ENCODE assay signal across 16 cellular contexts in the genomic region with DNA sequence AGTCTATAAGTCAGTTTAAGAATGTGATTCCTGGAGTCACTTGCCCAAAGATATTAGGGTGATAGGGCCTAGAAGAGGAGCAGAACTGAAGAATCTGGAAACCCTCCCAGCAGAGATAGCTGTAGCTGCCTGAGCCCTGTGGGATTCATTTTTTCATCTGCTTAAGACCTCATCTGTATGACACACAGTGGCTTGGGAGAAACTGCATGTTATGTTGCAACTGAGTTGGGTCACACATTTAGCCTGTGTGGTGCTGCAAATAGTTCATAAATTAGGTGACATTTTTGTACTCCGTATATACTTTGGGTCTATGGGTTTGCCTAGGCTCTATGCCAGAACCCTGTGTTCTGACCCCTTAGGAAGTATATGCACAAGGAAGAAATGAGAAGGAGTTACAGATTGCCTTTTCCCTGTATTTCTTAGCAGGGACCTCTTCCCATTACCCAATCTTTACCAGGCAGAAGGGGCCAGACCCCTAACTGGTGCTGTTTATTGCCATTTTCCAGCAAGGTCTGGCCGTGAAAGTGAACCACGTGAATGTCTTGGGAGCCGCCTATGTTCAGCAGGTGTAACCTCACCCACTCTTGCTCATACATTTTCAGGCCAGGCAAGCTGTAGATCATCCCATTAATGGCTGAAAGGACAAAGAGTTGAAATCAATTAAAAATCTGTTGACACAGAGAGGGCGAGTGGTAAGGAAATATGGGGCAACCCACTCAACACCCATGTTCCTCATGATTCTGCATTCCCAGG. TPM values are rescaled to one million over a fixed set of nuclear protein-coding genes. Genes with fewer than 3 reads are reported as not detected.
DNase-seq lines count a peak whose midpoint lies in the region; ATAC-seq, FAIRE-seq and TF ChIP-seq lines count a peak whose summit lies in the region.
"Had no signal": no experiment of that assay in that cellular context is flagged by ENCODE, and none has a peak within 500 bp of the region (broad histone marks: within the 10 kb centered on the region; RNA-seq: fewer than 3 reads in every experiment).

No MANE protein-coding gene starts in this region.

- TF ChIP-seq CTCF in Caco-2 (IDR thresholded peaks at IDR 0.05; ENCODE audit: insufficient read depth in 1 of 2, low read depth in 1 of 2, low read length in 1 of 2, severe bottlenecking in 1 of 2, unreplicated experiment in 1 of 2) = no peak
- TF ChIP-seq CTCF in NB4 (IDR thresholded peaks at IDR 0.05; ENCODE audit: low read depth, low read length) = no peak
- TF ChIP-seq CTCF in choroid plexus epithelial cell (conservative IDR thresholded peaks at IDR 0.05; ENCODE audit: low read depth, low read length) = no peak
- TF ChIP-seq CTCF in nephron (IDR thresholded peaks at IDR 0.05; ENCODE audit: unreplicated experiment in 3 of 3) = no peak
- TF ChIP-seq CTCF in HFFc6 (IDR thresholded peaks at IDR 0.05) = no peak
- no peak for TF ChIP-seq CTCF in D721Med (IDR thresholded peaks at IDR 0.05; ENCODE audit: insufficient read depth, missing control alignments)

- no peaks in the 10 kb centered on the region for H3K27me3 ChIP-seq in Caco-2 (replicated peaks; ENCODE audit: control insufficient read depth, insufficient read depth, low read length)
- H3K27me3 ChIP-seq: SJSA1, stomach had no signal

- H3K27ac Mint-ChIP-seq in Caco-2 (ENCODE audit: unreplicated experiment) = peak overlapping the region; percentile 98
- H3K27ac Mint-ChIP-seq in nephron = peak overlapping the region in 2 of 3 experiments; percentile 21
- H3K27ac Mint-ChIP-seq in HFFc6 = no peak overlapping the region

- no peak overlapping the region for H3K4me3 ChIP-seq in Caco-2 (ENCODE audit: low read depth, low read length)
- no peak overlapping the region for H3K4me3 ChIP-seq in NB4 (ENCODE audit: low read depth, low read length)
- H3K4me3 ChIP-seq in choroid plexus epithelial cell (ENCODE audit: low read depth, low read length) = no peak overlapping the region
- H3K4me3 ChIP-seq: SJSA1, stomach had no signal

- DNase-seq in Caco-2 = no peak
- peak; percentile 40 for DNase-seq in NB4 (ENCODE audit: low read depth)
- DNase-seq in choroid plexus epithelial cell (ENCODE audit: low read depth) = peak; percentile 72
- no peak for DNase-seq in HFFc6
- DNase-seq in amygdala (lab: John Stamatoyannopoulos, UW) = no peak
- no peak for DNase-seq in D721Med (ENCODE audit: insufficient read length, low spot score)
- DNase-seq: activated CD4-positive, alpha-beta T cell treated with anti-CD3 and anti-CD28 coated beads, Interleukin-2, amount 50 U/mL, for 48 hours; activated naive CD4-positive, alpha-beta T cell treated with Interleukin-2 at 50 U/mL for 16 hours; cortex of kidney; hypothalamus; NCI-H2107; stomach had no signal

- intact Hi-C loops in Caco-2 (cut with micrococcal nuclease; ENCODE audit: unreplicated experiment) = loop anchor here (5.0 kb wide), 1 partner anchor 60 kb away; no protein-coding TSS in a partner anchor

- POLR2A ChIA-PET in Caco-2 (lab: Charles Lee) = interaction anchor here (2.3 kb wide), 1 partner anchor 42 kb away, joined by 14 read pairs; the partner anchor contains the start of gene SLC19A2

- ATAC-seq in GM19324 (IDR thresholded peaks at IDR 0.05; ENCODE audit: low FRiP score, unreplicated experiment) = no peak

- TF ChIP-seq POLR2A in NB4 (IDR thresholded peaks at IDR 0.05; ENCODE audit: extremely low read depth, insufficient read length) = no peak

- H3K4me3 Mint-ChIP-seq in Caco-2 (ENCODE audit: unreplicated experiment) (no peak overlapping the region), nephron (no peak overlapping the region), HFFc6 (no peak overlapping the region)

- no peaks in the 10 kb centered on the region for H3K36me3 ChIP-seq in Caco-2 (ENCODE audit: control insufficient read depth, insufficient read depth, low read length)
- H3K36me3 ChIP-seq: SJSA1, stomach had no signal

- CTCF ChIA-PET in Caco-2 (lab: Charles Lee) = no interaction called here

- H3K36me3 Mint-ChIP-seq in Caco-2 (ENCODE audit: insufficient read depth, unreplicated experiment) = peaks cover 8% of the 10 kb centered on the region
- H3K36me3 Mint-ChIP-seq in nephron (ENCODE audit: low read depth) = no peaks in the 10 kb centered on the region
- no peaks in the 10 kb centered on the region for H3K36me3 Mint-ChIP-seq in HFFc6 (ENCODE audit: low read depth)

- no peak for FAIRE-seq in D721Med (lab: Jason Lieb, UNC)

- no peaks in the 10 kb centered on the region for H3K27me3 Mint-ChIP-seq in Caco-2 (ENCODE audit: insufficient read depth, unreplicated experiment)
- no peaks in the 10 kb centered on the region for H3K27me3 Mint-ChIP-seq in nephron (ENCODE audit: low read depth)
- peaks cover 1% of the 10 kb centered on the region for H3K27me3 Mint-ChIP-seq in HFFc6 (ENCODE audit: insufficient read depth)

- H3K9me3 Mint-ChIP-seq in Caco-2 (ENCODE audit: unreplicated experiment) = no peaks in the 10 kb centered on the region
- H3K9me3 Mint-ChIP-seq in nephron = no peaks in the 10 kb centered on the region
- no peaks in the 10 kb centered on the region for H3K9me3 Mint-ChIP-seq in HFFc6

- peaks cover 59% of the 10 kb centered on the region for H3K4me1 ChIP-seq in Caco-2
- H3K4me1 ChIP-seq: SJSA1 had no signal

- H3K4me1 Mint-ChIP-seq in Caco-2 (ENCODE audit: low read depth, unreplicated experiment) (peaks cover 56% of the 10 kb centered on the region), nephron (peaks cover 11% of the 10 kb centered on the region), HFFc6 (ENCODE audit: low read depth) (no peaks in the 10 kb centered on the region)

- no TSS peak for BruUV-seq in Caco-2 (replicated peaks; lab: Mats Ljungman, UMichigan)

- no peaks in the 10 kb centered on the region for H3K9me3 ChIP-seq in Caco-2
- H3K9me3 ChIP-seq: SJSA1, stomach had no signal

RNA-seq across cellular contexts. Expression of gene SLC19A2, which starts 41.9 kb away (rescaled TPM):
- 28.7 and 31.5 TPM in 2 replicates for total RNA-seq in Caco-2 (2022)
- 1 to 10 TPM; 2.3 to 3.2 (median 2.8) TPM for total RNA-seq in HFFc6 (2021; fragmentation: NEBNext Ultra II Directional; extraction: Animal tissue kit (Norgen Biotek cat#: 25700))

RNA-seq across cellular contexts. Expression of gene F5, which starts 58.6 kb away (rescaled TPM):
- total RNA-seq in Caco-2 (2022) = 0.50 and 0.74 TPM in 2 replicates
- not detected for total RNA-seq in HFFc6 (2021; fragmentation: NEBNext Ultra II Directional; extraction: Animal tissue kit (Norgen Biotek cat#: 25700))
- total RNA-seq: myocyte, SJSA1 had no signal

Comparison
In these comparisons a context has a peak if more than half of its experiments do, and no peak if none do; other contexts are left out.
1. DNase-seq: peak in NB4 (single experiment) and choroid plexus epithelial cell (single experiment); none in Caco-2 (0 of 2), HFFc6 (single experiment), amygdala (0 of 56) and D721Med (single experiment).